ENCODE assay signal across 22 cellular contexts in the genomic region with DNA sequence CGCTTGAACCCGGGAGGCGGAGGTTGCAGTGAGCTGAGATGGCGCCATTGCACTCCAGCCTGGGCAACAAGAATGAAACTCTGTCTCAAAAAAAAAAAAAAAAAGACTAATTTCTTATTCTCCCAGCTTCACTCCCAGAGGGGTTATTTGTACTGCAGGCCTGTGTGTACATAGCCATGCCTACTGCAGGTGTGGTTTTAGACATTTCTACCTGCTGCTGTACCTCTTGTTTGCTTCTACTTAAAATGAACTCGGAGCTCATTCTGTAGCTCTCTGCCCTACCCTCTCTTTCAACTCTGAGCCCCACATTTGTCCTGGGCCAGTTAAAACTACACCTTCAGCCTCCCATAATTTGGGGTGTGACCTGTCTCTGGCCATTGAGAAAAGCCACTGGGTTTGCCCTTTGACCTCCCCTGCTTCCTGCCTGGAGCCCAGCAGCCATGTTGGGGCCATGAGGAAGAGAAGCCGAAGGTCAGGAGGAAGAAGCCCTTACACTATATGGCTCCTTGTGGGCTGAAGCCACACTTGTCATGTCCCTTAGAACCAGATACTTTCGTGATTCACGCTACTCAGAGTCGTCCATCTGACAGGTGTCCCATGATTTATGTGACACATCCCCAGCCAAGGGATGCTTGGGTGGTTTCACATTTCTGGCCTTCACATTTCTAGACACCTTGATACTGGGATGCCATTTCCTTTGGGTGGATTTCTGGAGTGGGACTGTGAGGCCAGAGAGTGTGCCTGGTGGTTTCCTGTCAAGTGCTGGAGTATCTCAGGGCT. TPM values are rescaled to one million over a fixed set of nuclear protein-coding genes. Genes with fewer than 3 reads are reported as not detected.
DNase-seq lines count a peak whose midpoint lies in the region; ATAC-seq and TF ChIP-seq lines count a peak whose summit lies in the region.
"Had no signal": no experiment of that assay in that cellular context is flagged by ENCODE, and none has a peak within 500 bp of the region (broad histone marks: within the 10 kb centered on the region; RNA-seq: fewer than 3 reads in every experiment).

No MANE protein-coding gene starts in this region.

- peaks cover 26% of the 10 kb centered on the region for H3K4me1 ChIP-seq in CD4-positive, alpha-beta memory T cell (ENCODE audit: insufficient read depth, low read length)
- H3K4me1 ChIP-seq in colonic mucosa, result no peaks in the 10 kb centered on the region
- peaks cover 10 to 15% of the 10 kb centered on the region in 2 experiments for H3K4me1 ChIP-seq in neutrophil (ENCODE audit: control insufficient read depth in 1 of 2, insufficient read depth in 1 of 2, low read depth in 1 of 2, low read length in 1 of 2)
- H3K4me1 ChIP-seq: psoas muscle had no signal

- no peak for ATAC-seq in GM18907 (IDR thresholded peaks at IDR 0.05; ENCODE audit: unreplicated experiment)
- ATAC-seq: activated CD4-positive, CD25-positive, alpha-beta regulatory T cell treated with anti-CD3 and anti-CD28 coated beads, Interleukin-2, amount 50 U/mL, for 24 hours had no signal

- no peaks in the 10 kb centered on the region for H3K9me3 ChIP-seq in CD4-positive, alpha-beta memory T cell (ENCODE audit: control insufficient read depth in 1 of 2, low read length in 2 of 2)
- H3K9me3 ChIP-seq in colonic mucosa (no peaks in the 10 kb centered on the region), neutrophil (no peaks in the 10 kb centered on the region)
- H3K9me3 ChIP-seq: thyroid gland had no signal

- H3K27me3 ChIP-seq in CD4-positive, alpha-beta memory T cell (ENCODE audit: insufficient read depth, low read length), result no peaks in the 10 kb centered on the region
- H3K27me3 ChIP-seq in colonic mucosa (no peaks in the 10 kb centered on the region), neutrophil (no peaks in the 10 kb centered on the region)
- H3K27me3 ChIP-seq: thyroid gland had no signal

- peak overlapping the region in 4 of 7 donors; percentile 4 to 75 (median 22) for H3K27ac Mint-ChIP-seq in CD4-positive, alpha-beta memory T cell

- H3K27ac ChIP-seq in CD4-positive, alpha-beta memory T cell (ENCODE audit: low read depth, low read length), result no peak overlapping the region
- H3K27ac ChIP-seq in colonic mucosa, result no peak overlapping the region
- peak overlapping the region; percentile 38 for H3K27ac ChIP-seq in neutrophil
- H3K27ac ChIP-seq: 22Rv1, C4-2B, psoas muscle, RWPE1, thyroid gland had no signal

- peaks cover 28% of the 10 kb centered on the region for H3K36me3 ChIP-seq in CD4-positive, alpha-beta memory T cell (ENCODE audit: insufficient read depth, low read length)
- no peaks in the 10 kb centered on the region for H3K36me3 ChIP-seq in colonic mucosa
- peaks cover 62% of the 10 kb centered on the region for H3K36me3 ChIP-seq in neutrophil
- H3K36me3 ChIP-seq: thyroid gland had no signal

- H3K9ac ChIP-seq in colonic mucosa (ENCODE audit: low read depth in 2 of 2, low read length in 2 of 2), result no peak overlapping the region

- intact Hi-C loops in CD4-positive, alpha-beta memory T cell (cut with micrococcal nuclease), result no loop called here
- intact Hi-C loops in colonic mucosa (cut with DNase I), result no loop called here

- CTCF ChIA-PET in CD4-positive, alpha-beta memory T cell (lab: Charles Lee; ENCODE audit: partially characterized antibody), result interaction anchor here (0.9 kb wide), 1 partner anchor 49 kb away, joined by 4 read pairs; no protein-coding TSS in a partner anchor

- POLR2A ChIA-PET in CD4-positive, alpha-beta memory T cell (lab: Charles Lee; ENCODE audit: partially characterized antibody), result interaction anchor here (0.7 to 1.2 kb wide), 3 partner anchors 8 to 59 kb away, joined by 3 read pairs; a partner anchor contains a TSS

- H3K9me3 Mint-ChIP-seq in CD4-positive, alpha-beta memory T cell, result peaks cover 0 to 8% (median 0%) of the 10 kb centered on the region in 8 donors
- H3K9me3 Mint-ChIP-seq: central memory CD8-positive, alpha-beta T cell had no signal

- H3K27me3 Mint-ChIP-seq in CD4-positive, alpha-beta memory T cell, result no peaks in the 10 kb centered on the region
- H3K27me3 Mint-ChIP-seq: activated naive CD8-positive, alpha-beta T cell treated with anti-CD3 and anti-CD28 coated beads, Interleukin-2, amount 10 ng/mL, durations not matched to agents 7 days and 5 days; central memory CD8-positive, alpha-beta T cell had no signal

- H3K4me3 Mint-ChIP-seq in CD4-positive, alpha-beta memory T cell, result no peak overlapping the region
- H3K4me3 Mint-ChIP-seq: activated naive CD8-positive, alpha-beta T cell treated with anti-CD3 and anti-CD28 coated beads, Interleukin-2, amount 10 ng/mL, durations not matched to agents 7 days and 5 days; central memory CD8-positive, alpha-beta T cell had no signal

- DNase-seq in NCI-H1436 (lab: John Stamatoyannopoulos, UW), result peak; percentile 1
- DNase-seq in NCI-H1436 treated with DMSO at 0.1 percent for 48 hours (lab: John Stamatoyannopoulos, UW), result no peak
- no peak for DNase-seq in CD4-positive, alpha-beta memory T cell
- peak; percentile 55 for DNase-seq in colonic mucosa
- DNase-seq in NCI-H748 (lab: John Stamatoyannopoulos, UW; ENCODE audit: unreplicated experiment), result no peak
- DNase-seq in DMS153 treated with DMSO at 0.1 percent for 48 hours (lab: John Stamatoyannopoulos, UW; ENCODE audit: unreplicated experiment), result no peak
- DNase-seq: activated naive CD8-positive, alpha-beta T cell treated with anti-CD3 and anti-CD28 coated beads, Interleukin-2, amount 10 ng/mL, durations not matched to agents 7 days and 5 days; NCI-H2029 treated with DMSO at 0.1 percent for 48 hours; NCI-H774; psoas muscle; stimulated activated CD4-positive, alpha-beta T cell treated with anti-CD3 and anti-CD28 coated beads, Interleukin-15, amount 100 ng/mL, for 24 hours; T-helper 2 cell had no signal

- no peak for TF ChIP-seq CTCF in colonic mucosa (IDR thresholded peaks at IDR 0.05)
- TF ChIP-seq CTCF in neutrophil (IDR thresholded peaks at IDR 0.05), result no peak

- no peak overlapping the region for H3K4me3 ChIP-seq in CD4-positive, alpha-beta memory T cell (ENCODE audit: low read length in 2 of 2)
- no peak overlapping the region for H3K4me3 ChIP-seq in colonic mucosa
- H3K4me3 ChIP-seq in neutrophil (ENCODE audit: low read depth in 1 of 2, low read length in 1 of 2), result no peak overlapping the region
- H3K4me3 ChIP-seq: psoas muscle, thyroid gland had no signal

- H3K36me3 Mint-ChIP-seq in CD4-positive, alpha-beta memory T cell, result peaks cover 36 to 44% of the 10 kb centered on the region in 2 donors

- peaks cover 20 to 51% (median 35%) of the 10 kb centered on the region in 4 donors for H3K4me1 Mint-ChIP-seq in CD4-positive, alpha-beta memory T cell

RNA-seq across cellular contexts. Expression of a gene that starts 9.4 kb away (rescaled TPM):
- total RNA-seq in CD4-positive, alpha-beta memory T cell, result 10 to 100 TPM; 57.8 to 64.2 TPM
- polyA plus RNA-seq in CD4-positive, alpha-beta memory T cell, result 10 to 100 TPM; 65.6 to 88.7 TPM
- total RNA-seq in colonic mucosa, result 10 to 100 TPM; 48.6 to 56.3 TPM

RNA-seq across cellular contexts. Expression of a gene that starts 28.1 kb away (rescaled TPM):
- 10 to 100 TPM; 58.3 to 63.7 TPM for total RNA-seq in CD4-positive, alpha-beta memory T cell
- polyA plus RNA-seq in CD4-positive, alpha-beta memory T cell, result 100 to 1,000 TPM; 149 to 199 TPM
- 1 to 10 TPM; 1.6 to 2.2 TPM for total RNA-seq in colonic mucosa
- total RNA-seq: glomerular endothelial cell, LHCN-M2 had no signal

RNA-seq across cellular contexts. Expression of a gene that starts 47.4 kb away (rescaled TPM):
- total RNA-seq in CD4-positive, alpha-beta memory T cell, result 10 to 100 TPM; 31.1 to 31.3 TPM
- 10 to 100 TPM; 75.7 to 92.4 TPM for polyA plus RNA-seq in CD4-positive, alpha-beta memory T cell
- 10 to 100 TPM; 24.5 to 29.4 TPM for total RNA-seq in colonic mucosa

Comparison
In these comparisons a context has a peak if more than half of its experiments do, and no peak if none do; other contexts are left out.
1. DNase-seq: peak in NCI-H1436 (single experiment) and colonic mucosa (single experiment); none in NCI-H1436 treated with DMSO at 0.1 percent for 48 hours (single experiment), CD4-positive, alpha-beta memory T cell (0 of 5), NCI-H748 (single experiment) and DMS153 treated with DMSO at 0.1 percent for 48 hours (single experiment).
2. RNA of a gene that starts 28.1 kb away (total RNA-seq): 58.3 to 63.7 TPM in CD4-positive, alpha-beta memory T cell; 1.6 to 2.2 TPM in colonic mucosa; every median in the first group is over 10 times any median in the second.